Comparison of ENCODE assay signal across 8 cellular contexts in the genomic region with DNA sequence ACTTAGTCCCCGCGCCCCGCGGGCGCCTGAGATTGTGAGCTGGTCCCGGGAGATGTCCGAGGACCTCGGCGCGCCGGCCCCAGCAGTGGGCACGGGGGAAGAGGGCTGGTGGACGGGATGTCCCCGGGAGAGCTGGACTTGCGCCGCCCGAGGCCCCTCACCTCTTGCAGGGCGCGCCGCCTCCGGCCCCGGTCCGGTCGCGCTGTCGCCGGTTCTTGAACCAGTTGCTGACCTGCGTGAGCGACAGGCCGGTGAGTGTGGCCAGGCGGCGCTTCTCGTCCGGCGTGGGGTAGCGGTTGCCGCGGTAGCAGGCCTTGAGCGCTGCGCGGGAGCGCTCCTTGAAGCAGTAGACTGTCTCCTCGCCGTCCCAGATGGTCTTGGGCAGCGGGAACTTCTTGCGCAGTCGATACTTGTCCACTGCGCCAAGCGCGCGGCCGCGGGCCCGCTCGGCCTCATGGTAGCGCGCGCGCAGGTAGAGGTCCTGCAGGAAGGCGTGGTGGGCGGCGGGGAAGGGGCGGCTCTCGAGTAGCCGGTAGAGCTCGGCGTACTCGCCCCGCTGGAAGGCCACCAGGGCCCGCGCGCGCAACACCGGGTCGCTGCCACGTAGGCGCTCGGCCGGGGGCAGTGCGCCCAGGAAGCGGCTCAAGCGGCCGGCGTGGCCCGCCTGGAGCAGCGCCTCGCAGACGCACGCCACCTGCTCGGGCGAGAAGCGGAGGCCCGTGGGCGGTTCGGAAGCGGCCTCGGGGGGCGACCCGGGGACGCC. TPM values are rescaled to one million over a fixed set of nuclear protein-coding genes. Genes with fewer than 3 reads are reported as not detected.
DNase-seq lines count a peak whose midpoint lies in the region; ATAC-seq and TF ChIP-seq lines count a peak whose summit lies in the region.

No MANE protein-coding gene starts in this region.

- H3K9me3 ChIP-seq in GM23248 (ENCODE audit: low read depth) (no peaks in the 10 kb centered on the region), mesodermal cell (ENCODE audit: control insufficient read depth, low read length) (no peaks in the 10 kb centered on the region), upper lobe of left lung (no peaks in the 10 kb centered on the region)

- TF ChIP-seq CTCF in upper lobe of left lung (IDR thresholded peaks at IDR 0.05) = no peak

- peak in 1 of 4 donors; percentile 59 for TF ChIP-seq POLR2A in upper lobe of left lung (IDR thresholded peaks at IDR 0.05)

- H3K9me3 Mint-ChIP-seq in effector memory CD8-positive, alpha-beta T cell = no peaks in the 10 kb centered on the region

- H3K36me3 ChIP-seq in GM23248 (ENCODE audit: low read depth) (no peaks in the 10 kb centered on the region), mesodermal cell (ENCODE audit: control insufficient read depth, insufficient read depth, low read length) (peaks cover 22% of the 10 kb centered on the region), upper lobe of left lung (peaks cover 0 to 8% (median under 1%) of the 10 kb centered on the region in 4 donors)

- H2AFZ ChIP-seq in GM23248 = peak overlapping the region; percentile 45

- no peaks in the 10 kb centered on the region for H4K20me1 ChIP-seq in GM23248 (ENCODE audit: insufficient read depth)

- in situ Hi-C loops in GM23248 (cut with MboI) = no loop called here

- no peaks in the 10 kb centered on the region for H3K9me2 ChIP-seq in GM23248 (ENCODE audit: insufficient read depth)

- WGBS in GM23248 (ENCODE audit: low coverage in 1 of 2, low lambda C conversion rate in 2 of 2, missing lambda C conversion rate in 2 of 2), 2 experiments = 1 to 2% methylated on average over 55 to 80 of the region's 100 CpGs
- WGBS in mesodermal cell (ENCODE audit: insufficient coverage in 2 of 2), 2 experiments = 0% methylated on average over 63 to 72 of the region's 100 CpGs
- WGBS in upper lobe of left lung, 2 donors = 1 to 9% methylated on average over 14 to 56 of the region's 100 CpGs

- peak overlapping the region; percentile 95 for H3K4me3 ChIP-seq in GM23248
- H3K4me3 ChIP-seq in mesodermal cell (ENCODE audit: extremely low read depth, insufficient read depth, low read length, poor library complexity, severe bottlenecking) = peak overlapping the region; percentile 80
- H3K4me3 ChIP-seq in upper lobe of left lung = peak overlapping the region; percentile 60 to 87 (median 82)

- H3K27me3 Mint-ChIP-seq in effector memory CD8-positive, alpha-beta T cell = peaks cover 5 to 32% of the 10 kb centered on the region in 2 donors

- peak; percentile 18 for DNase-seq in CD1c-positive myeloid dendritic cell (ENCODE audit: extremely low spot score)
- DNase-seq in GM23248 = peak; percentile 84
- peak in 1 of 3 experiments; percentile 24 for DNase-seq in effector memory CD8-positive, alpha-beta T cell
- peak; percentile 73 to 93 for DNase-seq in upper lobe of left lung
- DNase-seq in NOMO-1 (lab: John Stamatoyannopoulos, UW; ENCODE audit: unreplicated experiment in 2 of 2) = no peak

- H3K27ac ChIP-seq in GM23248 = peak overlapping the region; percentile 94
- H3K27ac ChIP-seq in mesodermal cell (ENCODE audit: low read depth, low read length, severe bottlenecking) = peak overlapping the region; percentile 98
- peak overlapping the region; percentile 83 to 97 (median 95) for H3K27ac ChIP-seq in upper lobe of left lung

- H3K4me3 Mint-ChIP-seq in effector memory CD8-positive, alpha-beta T cell = peak overlapping the region; percentile 74 to 86

- no peaks in the 10 kb centered on the region for H3K27me3 ChIP-seq in GM23248 (replicated peaks; ENCODE audit: insufficient read depth)
- peaks cover 0 to 3% (median 1%) of the 10 kb centered on the region in 4 donors for H3K27me3 ChIP-seq in upper lobe of left lung

- peaks cover 18% of the 10 kb centered on the region; the same call in 1 of the 2 replicates for H3K79me2 ChIP-seq in GM23248 (ENCODE audit: insufficient read depth)

- peaks cover 14 to 24% of the 10 kb centered on the region in 2 donors for H3K4me1 Mint-ChIP-seq in effector memory CD8-positive, alpha-beta T cell (ENCODE audit: low read depth in 2 of 2)

- peak overlapping the region; percentile 95 for H3K4me2 ChIP-seq in GM23248 (ENCODE audit: unreplicated experiment)

- H3F3A ChIP-seq in GM23248 (ENCODE audit: insufficient read depth) = peaks cover 11% of the 10 kb centered on the region

- TF ChIP-seq EP300 in upper lobe of left lung (IDR thresholded peaks at IDR 0.05) = no peak

- ATAC-seq in SK-N-SH treated with all-trans-retinoic acid at 6 μM for 48 hours = peak; percentile 5
- no peak for ATAC-seq in effector memory CD8-positive, alpha-beta T cell (replicated peaks)
- ATAC-seq in upper lobe of left lung (ENCODE audit: low FRiP score in 2 of 2) = no peak
- no peak for ATAC-seq in GM21619 (IDR thresholded peaks at IDR 0.05; ENCODE audit: unreplicated experiment)

- H3K36me3 Mint-ChIP-seq in effector memory CD8-positive, alpha-beta T cell (ENCODE audit: insufficient read depth) = peaks cover 22% of the 10 kb centered on the region

- H3K4me1 ChIP-seq in GM23248 (ENCODE audit: insufficient read depth) (peaks cover 5% of the 10 kb centered on the region; the same call in 1 of the 2 replicates), mesodermal cell (ENCODE audit: control insufficient read depth, insufficient read depth, low read length, poor library complexity, severe bottlenecking) (peaks cover 43% of the 10 kb centered on the region), upper lobe of left lung (peaks cover 30 to 70% (median 37%) of the 10 kb centered on the region in 4 donors)

- no peak overlapping the region for H3K27ac Mint-ChIP-seq in effector memory CD8-positive, alpha-beta T cell

- H3K9ac ChIP-seq in GM23248 = peak overlapping the region; percentile 95

TF ChIP-seq in SK-N-SH treated with all-trans-retinoic acid at 6 μM for 48 hours, 23 proteins besides CTCF, POLR2A, EP300 and RAD21 (continues in another document):
- TF ChIP-seq ESRRG (CRISPR knock-in tag; IDR thresholded peaks at IDR 0.05) = no peak
- TF ChIP-seq, protein P1, sequence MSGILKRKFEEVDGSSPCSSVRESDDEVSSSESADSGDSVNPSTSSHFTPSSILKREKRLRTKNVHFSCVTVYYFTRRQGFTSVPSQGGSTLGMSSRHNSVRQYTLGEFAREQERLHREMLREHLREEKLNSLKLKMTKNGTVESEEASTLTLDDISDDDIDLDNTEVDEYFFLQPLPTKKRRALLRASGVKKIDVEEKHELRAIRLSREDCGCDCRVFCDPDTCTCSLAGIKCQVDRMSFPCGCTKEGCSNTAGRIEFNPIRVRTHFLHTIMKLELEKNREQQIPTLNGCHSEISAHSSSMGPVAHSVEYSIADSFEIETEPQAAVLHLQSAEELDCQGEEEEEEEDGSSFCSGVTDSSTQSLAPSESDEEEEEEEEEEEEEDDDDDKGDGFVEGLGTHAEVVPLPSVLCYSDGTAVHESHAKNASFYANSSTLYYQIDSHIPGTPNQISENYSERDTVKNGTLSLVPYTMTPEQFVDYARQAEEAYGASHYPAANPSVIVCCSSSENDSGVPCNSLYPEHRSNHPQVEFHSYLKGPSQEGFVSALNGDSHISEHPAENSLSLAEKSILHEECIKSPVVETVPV (CRISPR knock-in tag; IDR thresholded peaks at IDR 0.05) = no peak
- TF ChIP-seq ZNF565 (CRISPR knock-in tag; conservative IDR thresholded peaks at IDR 0.05; ENCODE audit: low read depth) = no peak
- TF ChIP-seq ZFP30 (CRISPR knock-in tag; IDR thresholded peaks at IDR 0.05) = no peak
- no peak for TF ChIP-seq ZC3H10 (CRISPR knock-in tag; IDR thresholded peaks at IDR 0.05)
- no peak for TF ChIP-seq ZNF70 (CRISPR knock-in tag; IDR thresholded peaks at IDR 0.05)
- no peak for TF ChIP-seq SNAI2 (CRISPR knock-in tag; IDR thresholded peaks at IDR 0.05)
- TF ChIP-seq, protein P2, sequence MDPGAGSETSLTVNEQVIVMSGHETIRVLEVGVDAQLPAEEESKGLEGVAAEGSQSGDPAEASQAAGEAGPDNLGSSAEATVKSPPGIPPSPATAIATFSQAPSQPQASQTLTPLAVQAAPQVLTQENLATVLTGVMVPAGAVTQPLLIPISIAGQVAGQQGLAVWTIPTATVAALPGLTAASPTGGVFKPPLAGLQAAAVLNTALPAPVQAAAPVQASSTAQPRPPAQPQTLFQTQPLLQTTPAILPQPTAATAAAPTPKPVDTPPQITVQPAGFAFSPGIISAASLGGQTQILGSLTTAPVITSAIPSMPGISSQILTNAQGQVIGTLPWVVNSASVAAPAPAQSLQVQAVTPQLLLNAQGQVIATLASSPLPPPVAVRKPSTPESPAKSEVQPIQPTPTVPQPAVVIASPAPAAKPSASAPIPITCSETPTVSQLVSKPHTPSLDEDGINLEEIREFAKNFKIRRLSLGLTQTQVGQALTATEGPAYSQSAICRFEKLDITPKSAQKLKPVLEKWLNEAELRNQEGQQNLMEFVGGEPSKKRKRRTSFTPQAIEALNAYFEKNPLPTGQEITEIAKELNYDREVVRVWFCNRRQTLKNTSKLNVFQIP (CRISPR knock-in tag; IDR thresholded peaks at IDR 0.05; ENCODE audit: borderline replicate concordance, low read depth) = no peak
- TF ChIP-seq RARB (CRISPR knock-in tag; IDR thresholded peaks at IDR 0.05) = no peak

RNA-seq across cellular contexts. Expression of gene SIX5, which starts 1.0 kb away (rescaled TPM):
- 14.4 and 16.8 TPM in 2 replicates for total RNA-seq in GM23248 (2014; rRNA removed; shearing (Covaris generic))
- polyA plus RNA-seq in GM23248 (2016; fragmentation: Nextera tagmentation; extraction: Ambion mirVana) = 6.1 and 8.2 TPM in 2 replicates
- 29.0 TPM for polyA plus RNA-seq in mesodermal cell (2013, experiment 1 of 2)
- polyA plus RNA-seq in mesodermal cell (2013, experiment 2 of 2) = 24.5 TPM
- total RNA-seq in upper lobe of left lung = 10 to 100 TPM in 4 of 6 donors, 1 to 10 TPM in 2; 6.2 to 36.7 (median 17.8) TPM

RNA-seq across cellular contexts. Expression of gene DMPK, which starts 14.2 kb away (rescaled TPM):
- total RNA-seq in GM23248 (2014; rRNA removed; shearing (Covaris generic)) = 26.6 and 34.4 TPM in 2 replicates
- polyA plus RNA-seq in GM23248 (2016; fragmentation: Nextera tagmentation; extraction: Ambion mirVana) = 13.0 and 15.3 TPM in 2 replicates
- polyA plus RNA-seq in mesodermal cell (2013, experiment 1 of 2) = 43.9 TPM
- polyA plus RNA-seq in mesodermal cell (2013, experiment 2 of 2) = 38.5 TPM
- total RNA-seq in upper lobe of left lung = 100 to 1,000 TPM in 1 of 6 donors, 10 to 100 TPM in 5; 24.2 to 192 (median 43.8) TPM

RNA-seq across cellular contexts. Expression of gene DMWD, which starts 24.6 kb away (rescaled TPM):
- 32.2 and 32.6 TPM in 2 replicates for total RNA-seq in GM23248 (2014; rRNA removed; shearing (Covaris generic))
- polyA plus RNA-seq in GM23248 (2016; fragmentation: Nextera tagmentation; extraction: Ambion mirVana) = 11.5 and 14.5 TPM in 2 replicates
- polyA plus RNA-seq in mesodermal cell (2013, experiment 1 of 2) = 44.6 TPM
- 38.7 TPM for polyA plus RNA-seq in mesodermal cell (2013, experiment 2 of 2)
- 100 to 1,000 TPM in 1 of 6 donors, 10 to 100 TPM in 5; 29.4 to 109 (median 57.4) TPM for total RNA-seq in upper lobe of left lung

RNA-seq across cellular contexts. Expression of gene MEIOSIN, which starts 34.8 kb away (rescaled TPM):
- not detected in 2 replicates for total RNA-seq in GM23248 (2014; rRNA removed; shearing (Covaris generic))
- not detected in 2 replicates for polyA plus RNA-seq in GM23248 (2016; fragmentation: Nextera tagmentation; extraction: Ambion mirVana)
- not detected for polyA plus RNA-seq in mesodermal cell (2013, experiment 1 of 2)
- polyA plus RNA-seq in mesodermal cell (2013, experiment 2 of 2) = not detected
- not detected for total RNA-seq in upper lobe of left lung

RNA-seq across cellular contexts. Expression of gene FBXO46, which starts 37.4 kb away (rescaled TPM):
- 6.3 and 9.1 TPM in 2 replicates for total RNA-seq in GM23248 (2014; rRNA removed; shearing (Covaris generic))
- 3.1 and 3.3 TPM in 2 replicates for polyA plus RNA-seq in GM23248 (2016; fragmentation: Nextera tagmentation; extraction: Ambion mirVana)
- 10.3 TPM for polyA plus RNA-seq in mesodermal cell (2013, experiment 1 of 2)
- polyA plus RNA-seq in mesodermal cell (2013, experiment 2 of 2) = 8.8 TPM
- 10 to 100 TPM; 12.0 to 21.1 (median 20.6) TPM for total RNA-seq in upper lobe of left lung

Comparison
In these comparisons a context has a peak if more than half of its experiments do, and no peak if none do; other contexts are left out.
1. DNase-seq: peak in CD1c-positive myeloid dendritic cell (single experiment), GM23248 (single experiment) and upper lobe of left lung (2 of 2); none in NOMO-1 (0 of 2).
2. Peak in every context shown above with its lines, with median percentiles within 50 percentile points of each other: H3K27ac ChIP-seq and H3K4me3 ChIP-seq.